Comparison of ENCODE assay signal across 9 cellular contexts in genomic region chr5:174585472-174585871, GRCh38.
"Had no signal": no experiment of that assay in that cellular context is flagged by ENCODE, and none has a peak within 500 bp of the region (broad histone marks: within the 10 kb centered on the region; RNA-seq: fewer than 3 reads in every experiment).

No MANE protein-coding gene starts in this region.

- H2AFZ ChIP-seq: GM23248, GM23338 had no signal

- H3K4me2 ChIP-seq: GM23338 had no signal

- DNase-seq: GM23248, GOT3, H7, H9, HCEC 1CT, HFFc6 had no signal

- FAIRE-seq: H54 had no signal

- H3K9ac ChIP-seq: GM23248 had no signal

- H3K27ac ChIP-seq: GM23248 had no signal

- H3K36me3 ChIP-seq: HAP-1 had no signal

- H3K4me3 ChIP-seq: GM23248, GM23338, HAP-1 had no signal

- ATAC-seq: GM23338 had no signal

- H3K9me3 ChIP-seq: HAP-1 had no signal
